Comparison of ENCODE assay signal across 1 cellular context in the genomic region with DNA sequence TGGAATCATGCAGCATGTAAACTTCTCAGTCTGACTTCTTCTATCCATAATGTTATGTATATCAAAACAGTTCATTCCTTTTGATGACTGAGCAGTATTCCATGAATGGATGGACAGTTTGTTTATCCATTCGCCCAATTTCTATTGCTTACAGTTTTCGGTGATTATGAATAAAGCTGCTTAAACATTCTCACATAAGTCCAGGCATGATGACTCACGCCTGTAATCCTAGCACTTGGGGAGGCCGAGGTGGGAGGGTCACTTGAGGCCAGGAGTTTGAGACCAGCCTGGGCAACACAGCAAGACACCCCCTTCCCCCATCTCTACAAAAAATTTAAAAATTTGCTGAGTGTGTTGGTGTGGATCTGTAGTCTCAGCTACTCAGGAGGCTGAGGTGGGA.
A peak's percentile ranks its signal among the peaks of the same experiment; 100 is the strongest.
TF ChIP-seq lines count a peak whose summit lies in the region.

No MANE protein-coding gene starts in this region.

TF ChIP-seq in HepG2, 621 proteins besides CTCF, POLR2A, EP300 and RAD21:
- TF ChIP-seq MAFK (conservative IDR thresholded peaks at IDR 0.05 in 1 of 2, IDR thresholded peaks at IDR 0.05 in 1 of 2; ENCODE audit: low read length in 2 of 2) (peak; percentile 68 to 70), MAFF (IDR thresholded peaks at IDR 0.05; ENCODE audit: low read depth, low read length) (peak; percentile 58), RFXAP (CRISPR knock-in tag; IDR thresholded peaks at IDR 0.05; ENCODE audit: borderline replicate concordance) (no peak), TCF12 (IDR thresholded peaks at IDR 0.05) (no peak), TCF12 (CRISPR knock-in tag; IDR thresholded peaks at IDR 0.05) (no peak), CHD2 (IDR thresholded peaks at IDR 0.05; ENCODE audit: low read depth, low read length) (no peak), KLF13 (CRISPR knock-in tag; IDR thresholded peaks at IDR 0.05) (no peak), NFKB2 (CRISPR knock-in tag; IDR thresholded peaks at IDR 0.05; ENCODE audit: borderline replicate concordance) (no peak), ZZZ3 (CRISPR knock-in tag; IDR thresholded peaks at IDR 0.05; ENCODE audit: borderline replicate concordance) (no peak), ZC3H13 (CRISPR knock-in tag; IDR thresholded peaks at IDR 0.05) (no peak), NKX3-1 (CRISPR knock-in tag; IDR thresholded peaks at IDR 0.05) (no peak), GABPA (IDR thresholded peaks at IDR 0.05; ENCODE audit: low read depth, low read length) (no peak), GABPA (CRISPR knock-in tag; IDR thresholded peaks at IDR 0.05; ENCODE audit: low read depth) (no peak), PRMT3 (CRISPR knock-in tag; IDR thresholded peaks at IDR 0.05; ENCODE audit: borderline replicate concordance, low read depth) (no peak), ZNF629 (CRISPR knock-in tag; conservative IDR thresholded peaks at IDR 0.05) (no peak), RFX1 (IDR thresholded peaks at IDR 0.05) (no peak), CREB1 (IDR thresholded peaks at IDR 0.05) (0 out of 2 replicates have a peak, but pooled peaks have one; percentile 24), CREB1 (CRISPR knock-in tag; IDR thresholded peaks at IDR 0.05) (no peak)
- TF ChIP-seq, protein P1, sequence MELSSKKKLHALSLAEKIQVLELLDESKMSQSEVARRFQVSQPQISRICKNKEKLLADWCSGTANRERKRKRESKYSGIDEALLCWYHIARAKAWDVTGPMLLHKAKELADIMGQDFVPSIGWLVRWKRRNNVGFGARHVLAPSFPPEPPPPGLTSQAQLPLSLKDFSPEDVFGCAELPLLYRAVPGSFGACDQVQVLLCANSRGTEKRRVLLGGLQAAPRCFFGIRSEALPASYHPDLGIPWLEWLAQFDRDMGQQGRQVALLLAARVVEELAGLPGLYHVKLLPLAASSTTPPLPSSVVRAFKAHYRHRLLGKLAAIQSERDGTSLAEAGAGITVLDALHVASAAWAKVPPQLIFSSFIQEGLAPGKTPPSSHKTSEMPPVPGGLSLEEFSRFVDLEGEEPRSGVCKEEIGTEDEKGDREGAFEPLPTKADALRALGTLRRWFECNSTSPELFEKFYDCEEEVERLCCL (CRISPR knock-in tag; IDR thresholded peaks at IDR 0.05; ENCODE audit: borderline replicate concordance), result no peak
- TF ChIP-seq, protein P2, sequence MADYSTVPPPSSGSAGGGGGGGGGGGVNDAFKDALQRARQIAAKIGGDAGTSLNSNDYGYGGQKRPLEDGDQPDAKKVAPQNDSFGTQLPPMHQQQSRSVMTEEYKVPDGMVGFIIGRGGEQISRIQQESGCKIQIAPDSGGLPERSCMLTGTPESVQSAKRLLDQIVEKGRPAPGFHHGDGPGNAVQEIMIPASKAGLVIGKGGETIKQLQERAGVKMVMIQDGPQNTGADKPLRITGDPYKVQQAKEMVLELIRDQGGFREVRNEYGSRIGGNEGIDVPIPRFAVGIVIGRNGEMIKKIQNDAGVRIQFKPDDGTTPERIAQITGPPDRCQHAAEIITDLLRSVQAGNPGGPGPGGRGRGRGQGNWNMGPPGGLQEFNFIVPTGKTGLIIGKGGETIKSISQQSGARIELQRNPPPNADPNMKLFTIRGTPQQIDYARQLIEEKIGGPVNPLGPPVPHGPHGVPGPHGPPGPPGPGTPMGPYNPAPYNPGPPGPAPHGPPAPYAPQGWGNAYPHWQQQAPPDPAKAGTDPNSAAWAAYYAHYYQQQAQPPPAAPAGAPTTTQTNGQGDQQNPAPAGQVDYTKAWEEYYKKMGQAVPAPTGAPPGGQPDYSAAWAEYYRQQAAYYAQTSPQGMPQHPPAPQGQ (CRISPR knock-in tag; IDR thresholded peaks at IDR 0.05; ENCODE audit: borderline replicate concordance), result no peak
- TF ChIP-seq, protein P3, sequence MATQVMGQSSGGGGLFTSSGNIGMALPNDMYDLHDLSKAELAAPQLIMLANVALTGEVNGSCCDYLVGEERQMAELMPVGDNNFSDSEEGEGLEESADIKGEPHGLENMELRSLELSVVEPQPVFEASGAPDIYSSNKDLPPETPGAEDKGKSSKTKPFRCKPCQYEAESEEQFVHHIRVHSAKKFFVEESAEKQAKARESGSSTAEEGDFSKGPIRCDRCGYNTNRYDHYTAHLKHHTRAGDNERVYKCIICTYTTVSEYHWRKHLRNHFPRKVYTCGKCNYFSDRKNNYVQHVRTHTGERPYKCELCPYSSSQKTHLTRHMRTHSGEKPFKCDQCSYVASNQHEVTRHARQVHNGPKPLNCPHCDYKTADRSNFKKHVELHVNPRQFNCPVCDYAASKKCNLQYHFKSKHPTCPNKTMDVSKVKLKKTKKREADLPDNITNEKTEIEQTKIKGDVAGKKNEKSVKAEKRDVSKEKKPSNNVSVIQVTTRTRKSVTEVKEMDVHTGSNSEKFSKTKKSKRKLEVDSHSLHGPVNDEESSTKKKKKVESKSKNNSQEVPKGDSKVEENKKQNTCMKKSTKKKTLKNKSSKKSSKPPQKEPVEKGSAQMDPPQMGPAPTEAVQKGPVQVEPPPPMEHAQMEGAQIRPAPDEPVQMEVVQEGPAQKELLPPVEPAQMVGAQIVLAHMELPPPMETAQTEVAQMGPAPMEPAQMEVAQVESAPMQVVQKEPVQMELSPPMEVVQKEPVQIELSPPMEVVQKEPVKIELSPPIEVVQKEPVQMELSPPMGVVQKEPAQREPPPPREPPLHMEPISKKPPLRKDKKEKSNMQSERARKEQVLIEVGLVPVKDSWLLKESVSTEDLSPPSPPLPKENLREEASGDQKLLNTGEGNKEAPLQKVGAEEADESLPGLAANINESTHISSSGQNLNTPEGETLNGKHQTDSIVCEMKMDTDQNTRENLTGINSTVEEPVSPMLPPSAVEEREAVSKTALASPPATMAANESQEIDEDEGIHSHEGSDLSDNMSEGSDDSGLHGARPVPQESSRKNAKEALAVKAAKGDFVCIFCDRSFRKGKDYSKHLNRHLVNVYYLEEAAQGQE (IDR thresholded peaks at IDR 0.05; ENCODE audit: borderline replicate concordance in 1 of 2, low read depth in 1 of 2, low read length in 2 of 2), result no peak
TF ChIP-seq in HepG2: peak in this region for 3.
